In genomic region chr16:83400234-83400633, GRCh38 we compare ENCODE assay signal across 21 cellular contexts.
A peak's percentile ranks its signal among the peaks of the same experiment; 100 is the strongest.
DNase-seq lines count a peak whose midpoint lies in the region; ATAC-seq, FAIRE-seq and TF ChIP-seq lines count a peak whose summit lies in the region.
"Had no signal": no experiment of that assay in that cellular context is flagged by ENCODE, and none has a peak within 500 bp of the region (broad histone marks: within the 10 kb centered on the region; RNA-seq: fewer than 3 reads in every experiment).

No MANE protein-coding gene starts in this region.

- FAIRE-seq in bronchial epithelial cell (lab: Jason Lieb, UNC), result peak; percentile 91
- FAIRE-seq: frontal cortex, HepG2 had no signal

- H3K36me3 ChIP-seq in GM06990 (ENCODE audit: control insufficient read depth, insufficient read depth, low read length) (no peaks in the 10 kb centered on the region), bronchial epithelial cell (ENCODE audit: control insufficient read depth, insufficient read depth, low read length) (no peaks in the 10 kb centered on the region), lower lobe of right lung (no peaks in the 10 kb centered on the region)
- H3K36me3 ChIP-seq: right atrium auricular region had no signal

- peak; percentile 16 for TF ChIP-seq CTCF in GM06990 (IDR thresholded peaks at IDR 0.05; ENCODE audit: insufficient read depth, low read length, poor library complexity, severe bottlenecking)
- TF ChIP-seq CTCF in bronchial epithelial cell (IDR thresholded peaks at IDR 0.05; ENCODE audit: insufficient read depth, low read length, severe bottlenecking), result no peak
- TF ChIP-seq CTCF in lower lobe of right lung (IDR thresholded peaks at IDR 0.05), result no peak

- no peaks in the 10 kb centered on the region for H3K4me1 ChIP-seq in lower lobe of right lung
- H3K4me1 ChIP-seq: right atrium auricular region had no signal

- ATAC-seq in lower lobe of right lung (peak; percentile 41 to 56), GM21723 (IDR thresholded peaks at IDR 0.05; ENCODE audit: unreplicated experiment) (no peak), GM18870 (IDR thresholded peaks at IDR 0.05; ENCODE audit: unreplicated experiment) (no peak)
- ATAC-seq: CD8-positive, alpha-beta T cell; HepG2; left ventricle myocardium superior had no signal

- no peak overlapping the region for H3K4me3 ChIP-seq in GM06990 (replicated peaks; ENCODE audit: low read depth, low read length)
- H3K4me3 ChIP-seq in bronchial epithelial cell (ENCODE audit: low read depth, low read length), result no peak overlapping the region
- no peak overlapping the region for H3K4me3 ChIP-seq in lower lobe of right lung
- H3K4me3 ChIP-seq: right atrium auricular region had no signal

- H3K27me3 ChIP-seq in GM06990 (replicated peaks; ENCODE audit: control insufficient read depth, insufficient read depth, low read length) (no peaks in the 10 kb centered on the region), bronchial epithelial cell (ENCODE audit: control insufficient read depth, insufficient read depth, low read length) (no peaks in the 10 kb centered on the region), lower lobe of right lung (ENCODE audit: low read depth) (no peaks in the 10 kb centered on the region)
- H3K27me3 ChIP-seq: right atrium auricular region had no signal

- no peak overlapping the region for H3K27ac ChIP-seq in lower lobe of right lung
- H3K27ac ChIP-seq: right atrium auricular region had no signal

- intact Hi-C loops in lower lobe of right lung (cut with DNase I), result no loop called here

- DNase-seq in GM06990 (ENCODE audit: extremely low read depth, insufficient read length) (no peak), M059J (ENCODE audit: low read depth) (peak; percentile 10), bronchial epithelial cell (ENCODE audit: low read depth) (no peak), lower lobe of right lung (no peak), AG20443 (ENCODE audit: low spot score) (no peak)
- no peak for DNase-seq in activated T-cell treated with anti-CD3 and anti-CD28 coated beads, Interleukin-2, amount 50 U/mL, for 48 hours
- DNase-seq: activated CD4-positive, alpha-beta T cell treated with anti-CD3 and anti-CD28 coated beads, Interleukin-2, amount 10 ng/mL, durations not matched to agents 24 days and 14 days; activated gamma-delta T cell; CD8-positive, alpha-beta T cell; erythroblast; left ventricle myocardium superior; MM.1S; NCI-H1694; NK-92 treated with Interleukin-12 subunit alpha and Interleukin-12 subunit beta, amount 100 ng/mL, for 24 hours; nucleus accumbens; stimulated activated CD4-positive, alpha-beta T cell treated with anti-CD3 and anti-CD28 coated beads, Interleukin-15, amount 100 ng/mL, for 24 hours had no signal

- no peaks in the 10 kb centered on the region for H3K9me3 ChIP-seq in lower lobe of right lung
- H3K9me3 ChIP-seq: right atrium auricular region had no signal

Comparison
In these comparisons a context has a peak if more than half of its experiments do, and no peak if none do; other contexts are left out.
1. ATAC-seq: peak in lower lobe of right lung (2 of 2); none in GM21723 (single experiment) and GM18870 (single experiment).